Comparison of ENCODE assay signal across 23 cellular contexts in genomic region chr6:138677538-138677937, GRCh38.
"Had no signal": no experiment of that assay in that cellular context is flagged by ENCODE, and none has a peak within 500 bp of the region (broad histone marks: within the 10 kb centered on the region; RNA-seq: fewer than 3 reads in every experiment).

No MANE protein-coding gene starts in this region.

- H3K27ac ChIP-seq: left lung, neutrophil, ovary, prostate gland, stomach, tibial artery had no signal

- DNase-seq: activated B cell treated with CpG ODN at 0.5 μM for 24 hours; activated CD8-positive, alpha-beta memory T cell treated with anti-CD3 and anti-CD28 coated beads, Interleukin-2, amount 10 ng/mL, durations not matched to agents 7 days and 5 days; activated CD8-positive, alpha-beta T cell treated with anti-CD3 and anti-CD28 coated beads, Interleukin-2, amount 10 ng/mL, durations not matched to agents 7 days and 5 days; activated naive CD8-positive, alpha-beta T cell treated with anti-CD3 and anti-CD28 coated beads, Interleukin-2, amount 50 U/mL, for 24 hours; activated T-cell treated with anti-CD3 and anti-CD28 coated beads, Interleukin-2, amount 50 U/mL, for 48 hours; amygdala; dermis blood vessel endothelial cell; effector CD4-positive, alpha-beta T cell; kidney glomerular epithelial cell; left lung; naive B cell; nephron progenitor cell; ovary; retina; stimulated activated CD4-positive, alpha-beta T cell treated with anti-CD3 and anti-CD28 coated beads, Interleukin-15, amount 100 ng/mL, for 24 hours; stimulated activated CD4-positive, alpha-beta T cell treated with anti-CD3 and anti-CD28 coated beads, Interleukin-2, amount 100 ng/mL, for 24 hours; stimulated activated naive B cell treated with anti-CD40 and anti-IgM and Interleukin-4, amounts not matched to agents 10 μg/mL and 1 μg/mL and 100 μg/mL, for 72 hours; stomach; T-helper 2 cell; tibial artery had no signal

- H3K4me1 ChIP-seq: prostate gland had no signal

- H3K9me3 ChIP-seq: left lung, neutrophil, ovary, prostate gland, stomach, tibial artery had no signal

- H3K36me3 ChIP-seq: left lung, neutrophil, ovary, prostate gland, stomach, tibial artery had no signal

- H3K4me3 ChIP-seq: left lung, lung, ovary, prostate gland, stomach, tibial artery had no signal

- ATAC-seq: activated CD8-positive, alpha-beta memory T cell treated with anti-CD3 and anti-CD28 coated beads, Interleukin-2, amount 10 ng/mL, durations not matched to agents 7 days and 5 days; activated CD8-positive, alpha-beta T cell treated with anti-CD3 and anti-CD28 coated beads, Interleukin-2, amount 10 ng/mL, durations not matched to agents 7 days and 5 days; activated naive CD8-positive, alpha-beta T cell treated with anti-CD3 and anti-CD28 coated beads, Interleukin-2, amount 50 U/mL, for 24 hours; left lung; stimulated activated naive B cell treated with anti-CD40 and anti-IgM and Interleukin-4, amounts not matched to agents 10 μg/mL and 1 μg/mL and 100 μg/mL, for 72 hours had no signal

- H3K27me3 ChIP-seq: left lung, neutrophil, ovary, stomach, tibial artery had no signal
